ENCODE assay signal across 1 cellular context in genomic region chr7:98968621-98969020, GRCh38.
TF ChIP-seq lines count a peak whose summit lies in the region.

No MANE protein-coding gene starts in this region.

TF ChIP-seq in HepG2, 621 proteins besides CTCF, POLR2A, EP300 and RAD21 (continued from another document):
- TF ChIP-seq TFAP4 (IDR thresholded peaks at IDR 0.05; ENCODE audit: borderline replicate concordance, low read depth) (no peak), RBFOX2 (IDR thresholded peaks at IDR 0.05; ENCODE audit: low read depth, low read length) (no peak), PRDM10 (CRISPR knock-in tag; IDR thresholded peaks at IDR 0.05; ENCODE audit: low read depth) (no peak), CBX1 (IDR thresholded peaks at IDR 0.05; ENCODE audit: low read depth) (no peak), ZFX (CRISPR knock-in tag; IDR thresholded peaks at IDR 0.05; ENCODE audit: low read depth) (no peak), ATRX (CRISPR knock-in tag; IDR thresholded peaks at IDR 0.05; ENCODE audit: borderline replicate concordance) (no peak)
